ENCODE assay signal across 28 cellular contexts in the genomic region with DNA sequence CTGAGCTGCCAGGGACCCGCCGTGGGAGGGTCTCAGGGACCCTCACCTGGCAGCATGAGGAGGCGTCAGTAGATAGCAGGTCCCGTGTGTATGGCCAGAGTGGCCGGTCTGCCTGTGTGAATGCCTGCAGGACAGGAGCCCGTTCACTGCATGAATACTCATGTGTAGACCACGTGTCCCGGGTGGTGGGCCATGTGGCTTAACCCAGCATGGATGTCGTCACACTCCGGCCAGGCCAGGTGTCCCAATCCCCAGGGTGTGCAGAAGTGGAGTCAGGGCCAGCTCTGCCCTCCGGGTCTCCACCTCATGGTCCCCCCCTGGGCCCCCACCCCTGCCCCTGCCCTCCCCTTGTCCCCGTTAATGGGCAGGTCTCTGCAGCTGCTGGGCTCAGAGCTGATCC.
"Had no signal": no experiment of that assay in that cellular context is flagged by ENCODE, and none has a peak within 500 bp of the region (broad histone marks: within the 10 kb centered on the region; RNA-seq: fewer than 3 reads in every experiment).

No MANE protein-coding gene starts in this region.

- H3K27ac Mint-ChIP-seq: dendritic cell treated with granulocyte-macrophage colony-stimulating factor and Interleukin-4, amounts not matched to agents 40 ng/mL and 50 ng/mL, for 4 days; endodermal cell; mesothelial cell of epicardium; naive B cell; natural killer cell treated with Interleukin-12 subunit alpha and Interleukin-12 subunit beta and Interleukin-15 and Interleukin-18, amount 100 ng/mL, for 72 hours; progenitor cell of endocrine pancreas; stimulated activated naive CD8-positive, alpha-beta T cell treated with anti-CD3 and anti-CD28 coated beads, Interleukin-15, amount 100 ng/mL, for 72 hours had no signal

- FAIRE-seq: islet of Langerhans had no signal

- DNase-seq: effector CD8-positive, alpha-beta T cell; endodermal cell; foreskin fibroblast; heart left ventricle; left cardiac atrium; left lung; mesenchymal stem cell; mucosa of descending colon; naive B cell; stimulated activated CD4-positive, alpha-beta T cell treated with anti-CD3 and anti-CD28 coated beads, Interleukin-12 subunit alpha, Interleukin-12 subunit beta, amount 100 ng/mL, for 4 hours; stimulated activated CD4-positive, alpha-beta T cell treated with anti-CD3 and anti-CD28 coated beads, Interleukin-1b, Interleukin-23, amount 100 ng/mL, for 48 hours; stimulated activated CD4-positive, alpha-beta T cell treated with anti-CD3 and anti-CD28 coated beads, Interleukin-4, amount 100 ng/mL, for 1 hour; stimulated activated CD8-positive, alpha-beta memory T cell treated with anti-CD3 and anti-CD28 coated beads, Interleukin-4, amount 100 ng/mL, for 48 hours; stimulated activated naive CD4-positive, alpha-beta T cell; stimulated activated naive CD8-positive, alpha-beta T cell treated with anti-CD3 and anti-CD28 coated beads, Interleukin-15, amount 100 ng/mL, for 72 hours; transverse colon had no signal

- H3K79me2 ChIP-seq: hepatocyte, parathyroid adenoma had no signal

- H3K27ac ChIP-seq: epithelial cell of prostate, gastroesophageal sphincter, heart left ventricle, hepatocyte, left lung, parathyroid adenoma, suprapubic skin, transverse colon had no signal

- H3K27me3 Mint-ChIP-seq: dendritic cell treated with granulocyte-macrophage colony-stimulating factor and Interleukin-4, amounts not matched to agents 40 ng/mL and 50 ng/mL, for 4 days; progenitor cell of endocrine pancreas; stimulated activated naive CD8-positive, alpha-beta T cell treated with anti-CD3 and anti-CD28 coated beads, Interleukin-15, amount 100 ng/mL, for 72 hours had no signal

- H3K4me3 ChIP-seq: gastroesophageal sphincter, heart left ventricle, hepatocyte, left lung, mucosa of descending colon, smooth muscle cell, suprapubic skin, transverse colon had no signal

- H3K4me1 ChIP-seq: gastroesophageal sphincter, parathyroid adenoma, suprapubic skin, transverse colon had no signal

- H3K36me3 ChIP-seq: transverse colon had no signal

- H3K27me3 ChIP-seq: gastroesophageal sphincter, heart left ventricle, hepatocyte, left lung, suprapubic skin, transverse colon had no signal

- H2AFZ ChIP-seq: hepatocyte, parathyroid adenoma had no signal

- H3K4me2 ChIP-seq: hepatocyte, smooth muscle cell had no signal

- H3K4me1 Mint-ChIP-seq: endodermal cell, mesothelial cell of epicardium had no signal

- H3K9me3 Mint-ChIP-seq: dendritic cell treated with granulocyte-macrophage colony-stimulating factor and Interleukin-4, amounts not matched to agents 40 ng/mL and 50 ng/mL, for 4 days; endodermal cell; mesothelial cell of epicardium; naive B cell; natural killer cell treated with Interleukin-12 subunit alpha and Interleukin-12 subunit beta and Interleukin-15 and Interleukin-18, amount 100 ng/mL, for 72 hours; neural crest cell; stimulated activated naive CD8-positive, alpha-beta T cell treated with anti-CD3 and anti-CD28 coated beads, Interleukin-15, amount 100 ng/mL, for 72 hours had no signal

- H3K4me3 Mint-ChIP-seq: dendritic cell treated with granulocyte-macrophage colony-stimulating factor and Interleukin-4, amounts not matched to agents 40 ng/mL and 50 ng/mL, for 4 days; endodermal cell; mesothelial cell of epicardium; naive B cell; natural killer cell treated with Interleukin-12 subunit alpha and Interleukin-12 subunit beta and Interleukin-15 and Interleukin-18, amount 100 ng/mL, for 72 hours; neural crest cell; stimulated activated naive CD8-positive, alpha-beta T cell treated with anti-CD3 and anti-CD28 coated beads, Interleukin-15, amount 100 ng/mL, for 72 hours had no signal

- H3K36me3 Mint-ChIP-seq: mesothelial cell of epicardium; naive B cell; natural killer cell treated with Interleukin-12 subunit alpha and Interleukin-12 subunit beta and Interleukin-15 and Interleukin-18, amount 100 ng/mL, for 72 hours had no signal

- H3K9me3 ChIP-seq: gastroesophageal sphincter, heart left ventricle, left lung, mucosa of descending colon, suprapubic skin, transverse colon had no signal

- H3K9ac ChIP-seq: parathyroid adenoma had no signal
